In the genomic region with DNA sequence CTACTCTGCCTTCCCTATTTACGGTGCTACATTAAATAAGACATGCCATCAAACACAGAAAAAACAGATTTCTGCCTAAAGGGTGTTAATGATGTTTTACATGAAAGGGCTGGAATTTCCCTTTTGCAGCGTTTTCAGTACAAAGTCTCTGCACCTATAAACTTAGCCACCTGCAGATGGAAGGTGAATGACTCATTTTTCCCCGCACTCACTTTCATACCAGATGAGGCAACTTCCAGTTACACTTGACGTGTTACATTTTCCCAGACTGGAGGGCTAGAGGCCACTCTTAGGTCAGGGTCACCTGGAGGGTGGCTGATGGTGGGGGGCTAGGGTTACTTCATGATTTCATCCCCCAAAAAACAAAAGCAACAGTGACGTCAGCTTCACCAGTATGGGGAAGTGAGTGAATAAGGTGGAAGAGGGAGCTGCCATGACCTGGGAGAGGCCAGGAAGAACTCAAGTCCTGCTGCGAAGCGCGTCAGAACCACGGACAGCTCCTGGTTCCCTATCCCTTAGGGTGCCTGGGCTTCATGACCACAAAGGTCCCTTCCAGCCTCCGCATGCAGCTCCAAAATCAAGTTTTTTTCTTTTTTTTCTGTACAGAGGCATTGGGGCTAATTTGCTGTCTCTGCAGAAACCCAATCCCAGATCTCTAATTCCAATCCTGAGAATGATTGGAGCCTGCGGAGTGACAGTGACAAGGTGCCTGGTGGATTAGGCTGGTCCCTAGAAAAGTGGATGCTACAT, we compare ENCODE assay signal across 9 cellular contexts.
A peak's percentile ranks its signal among the peaks of the same experiment; 100 is the strongest.
DNase-seq lines count a peak whose midpoint lies in the region; ATAC-seq lines count a peak whose summit lies in the region.
"Had no signal": no experiment of that assay in that cellular context is flagged by ENCODE, and none has a peak within 500 bp of the region (broad histone marks: within the 10 kb centered on the region; RNA-seq: fewer than 3 reads in every experiment).

No MANE protein-coding gene starts in this region.

- no peaks in the 10 kb centered on the region for H3K4me1 Mint-ChIP-seq in activated naive CD4-positive, alpha-beta T cell treated with anti-CD3 and anti-CD28 coated beads, Interleukin-2, amount 10 ng/mL, durations not matched to agents 7 days and 5 days
- peaks cover 11 to 17% of the 10 kb centered on the region in 2 donors for H3K4me1 Mint-ChIP-seq in stimulated activated naive B cell treated with anti-CD40 and anti-IgM and Interleukin-4, amounts not matched to agents 10 μg/mL and 1 μg/mL and 100 μg/mL, for 72 hours

- ATAC-seq in HG03354 (IDR thresholded peaks at IDR 0.05; ENCODE audit: poor library complexity, severe bottlenecking, unreplicated experiment): peak; percentile 68
- peak; percentile 89 to 90 for ATAC-seq in stimulated activated naive B cell treated with anti-CD40 and anti-IgM and Interleukin-4, amounts not matched to agents 10 μg/mL and 1 μg/mL and 100 μg/mL, for 72 hours (replicated peaks)
- no peak for ATAC-seq in HG03521 (IDR thresholded peaks at IDR 0.05; ENCODE audit: unreplicated experiment)

- no peak overlapping the region for H3K27ac Mint-ChIP-seq in activated naive CD4-positive, alpha-beta T cell treated with anti-CD3 and anti-CD28 coated beads, Interleukin-2, amount 10 ng/mL, durations not matched to agents 7 days and 5 days
- H3K27ac Mint-ChIP-seq in stimulated activated naive B cell treated with anti-CD40 and anti-IgM and Interleukin-4, amounts not matched to agents 10 μg/mL and 1 μg/mL and 100 μg/mL, for 72 hours: peak overlapping the region; percentile 31
- H3K27ac Mint-ChIP-seq: CD4-positive, CD25-positive, alpha-beta regulatory T cell had no signal

- CTCF ChIA-PET in activated naive CD4-positive, alpha-beta T cell treated with anti-CD3 and anti-CD28 coated beads, Interleukin-2, amount 10 ng/mL, durations not matched to agents 7 days and 5 days (lab: Charles Lee): no interaction called here

- H3K36me3 Mint-ChIP-seq in activated naive CD4-positive, alpha-beta T cell treated with anti-CD3 and anti-CD28 coated beads, Interleukin-2, amount 10 ng/mL, durations not matched to agents 7 days and 5 days: no peaks in the 10 kb centered on the region
- no peaks in the 10 kb centered on the region for H3K36me3 Mint-ChIP-seq in stimulated activated naive B cell treated with anti-CD40 and anti-IgM and Interleukin-4, amounts not matched to agents 10 μg/mL and 1 μg/mL and 100 μg/mL, for 72 hours
- H3K36me3 Mint-ChIP-seq: CD4-positive, CD25-positive, alpha-beta regulatory T cell had no signal

- peaks cover 6% of the 10 kb centered on the region for H3K9me3 Mint-ChIP-seq in activated naive CD4-positive, alpha-beta T cell treated with anti-CD3 and anti-CD28 coated beads, Interleukin-2, amount 10 ng/mL, durations not matched to agents 7 days and 5 days
- H3K9me3 Mint-ChIP-seq in stimulated activated naive B cell treated with anti-CD40 and anti-IgM and Interleukin-4, amounts not matched to agents 10 μg/mL and 1 μg/mL and 100 μg/mL, for 72 hours: peaks cover 0 to 1% of the 10 kb centered on the region in 2 donors

- H3K27me3 Mint-ChIP-seq in activated naive CD4-positive, alpha-beta T cell treated with anti-CD3 and anti-CD28 coated beads, Interleukin-2, amount 10 ng/mL, durations not matched to agents 7 days and 5 days: no peaks in the 10 kb centered on the region
- H3K27me3 Mint-ChIP-seq in stimulated activated naive B cell treated with anti-CD40 and anti-IgM and Interleukin-4, amounts not matched to agents 10 μg/mL and 1 μg/mL and 100 μg/mL, for 72 hours: peaks cover 31 to 32% of the 10 kb centered on the region in 2 donors

- DNase-seq in activated naive CD4-positive, alpha-beta T cell treated with Interleukin-2 at 50 U/mL for 16 hours: peak; percentile 20
- no peak for DNase-seq in activated naive CD4-positive, alpha-beta T cell (lab: John Stamatoyannopoulos, UW)
- peak; percentile 32 for DNase-seq in activated naive CD4-positive, alpha-beta T cell treated with anti-CD3 and anti-CD28 coated beads, Interleukin-2, amount 10 ng/mL, durations not matched to agents 7 days and 5 days
- DNase-seq in stimulated activated naive B cell treated with anti-CD40 and anti-IgM and Interleukin-4, amounts not matched to agents 10 μg/mL and 1 μg/mL and 100 μg/mL, for 72 hours: peak; percentile 30
- DNase-seq in SHP77 (lab: John Stamatoyannopoulos, UW) (no peak), GDM1 (lab: John Stamatoyannopoulos, UW) (no peak)

- no peak overlapping the region for H3K4me3 Mint-ChIP-seq in activated naive CD4-positive, alpha-beta T cell treated with anti-CD3 and anti-CD28 coated beads, Interleukin-2, amount 10 ng/mL, durations not matched to agents 7 days and 5 days
- no peak overlapping the region for H3K4me3 Mint-ChIP-seq in stimulated activated naive B cell treated with anti-CD40 and anti-IgM and Interleukin-4, amounts not matched to agents 10 μg/mL and 1 μg/mL and 100 μg/mL, for 72 hours
- H3K4me3 Mint-ChIP-seq: CD4-positive, CD25-positive, alpha-beta regulatory T cell had no signal

Comparison
In these comparisons a context has a peak if more than half of its experiments do, and no peak if none do; other contexts are left out.
1. DNase-seq: peak in activated naive CD4-positive, alpha-beta T cell treated with Interleukin-2 at 50 U/mL for 16 hours (single experiment), activated naive CD4-positive, alpha-beta T cell treated with anti-CD3 and anti-CD28 coated beads, Interleukin-2, amount 10 ng/mL, durations not matched to agents 7 days and 5 days (single experiment) and stimulated activated naive B cell treated with anti-CD40 and anti-IgM and Interleukin-4, amounts not matched to agents 10 μg/mL and 1 μg/mL and 100 μg/mL, for 72 hours (single experiment); none in activated naive CD4-positive, alpha-beta T cell (0 of 4), SHP77 (0 of 2) and GDM1 (single experiment).